In genomic region chr4:87527446-87528240, GRCh38 we compare ENCODE assay signal across 15 cellular contexts. TPM values are rescaled to one million over a fixed set of nuclear protein-coding genes. Genes with fewer than 3 reads are reported as not detected.
DNase-seq lines count a peak whose midpoint lies in the region; ATAC-seq and TF ChIP-seq lines count a peak whose summit lies in the region.
"Had no signal": no experiment of that assay in that cellular context is flagged by ENCODE, and none has a peak within 500 bp of the region (broad histone marks: within the 10 kb centered on the region; RNA-seq: fewer than 3 reads in every experiment).

No MANE protein-coding gene starts in this region.

- H3K4me3 ChIP-seq in fibroblast of the aortic adventitia (ENCODE audit: low read depth, low read length) (no peak overlapping the region), neural progenitor cell (no peak overlapping the region), upper lobe of left lung (peak overlapping the region; percentile 34 to 51 (median 42))

- peaks cover 7% of the 10 kb centered on the region for H3K36me3 Mint-ChIP-seq in neural progenitor cell
- H3K36me3 Mint-ChIP-seq: activated naive CD8-positive, alpha-beta T cell treated with anti-CD3 and anti-CD28 coated beads, Interleukin-2, amount 10 ng/mL, durations not matched to agents 7 days and 5 days had no signal

- no peaks in the 10 kb centered on the region for H3K9me3 ChIP-seq in neural progenitor cell (ENCODE audit: low read depth)
- peaks cover 0 to 5% (median 0%) of the 10 kb centered on the region in 4 donors for H3K9me3 ChIP-seq in upper lobe of left lung

- peaks cover 35% of the 10 kb centered on the region for H3K4me1 ChIP-seq in neural progenitor cell
- H3K4me1 ChIP-seq in upper lobe of left lung, result peaks cover 0 to 35% (median 20%) of the 10 kb centered on the region in 4 donors

- H3K27ac ChIP-seq in neural progenitor cell, result no peak overlapping the region
- H3K27ac ChIP-seq in upper lobe of left lung, result peak overlapping the region; percentile 66 to 86 (median 79)
- H3K27ac ChIP-seq: 22Rv1 had no signal

- no peak for TF ChIP-seq EP300 in upper lobe of left lung (IDR thresholded peaks at IDR 0.05)

- peaks cover 53% of the 10 kb centered on the region for H3K4me1 Mint-ChIP-seq in neural progenitor cell
- H3K4me1 Mint-ChIP-seq: activated naive CD8-positive, alpha-beta T cell treated with anti-CD3 and anti-CD28 coated beads, Interleukin-2, amount 10 ng/mL, durations not matched to agents 7 days and 5 days; naive thymus-derived CD4-positive, alpha-beta T cell had no signal

- DNase-seq in NCI-H1092 treated with DMSO at 0.1 percent for 48 hours (lab: John Stamatoyannopoulos, UW) (peak; percentile 59), NCI-H1092 (lab: John Stamatoyannopoulos, UW) (no peak), fibroblast of the aortic adventitia (ENCODE audit: low read depth) (peak; percentile 59), neural progenitor cell (ENCODE audit: low spot score) (no peak), upper lobe of left lung (no peak), hepatic stellate cell (ENCODE audit: low spot score) (no peak)
- DNase-seq: activated naive CD8-positive, alpha-beta T cell treated with anti-CD3 and anti-CD28 coated beads, Interleukin-2, amount 10 ng/mL, durations not matched to agents 7 days and 5 days; COR-L47; H7; IMR-90; naive thymus-derived CD4-positive, alpha-beta T cell; T1000 had no signal

- ATAC-seq in upper lobe of left lung (ENCODE audit: low FRiP score in 2 of 2), result no peak
- ATAC-seq in GM18861 (IDR thresholded peaks at IDR 0.05; ENCODE audit: unreplicated experiment), result no peak
- ATAC-seq in SK-N-SH treated with all-trans-retinoic acid at 6 μM for 48 hours, result no peak
- ATAC-seq: naive thymus-derived CD4-positive, alpha-beta T cell had no signal

- no peak for TF ChIP-seq CTCF in fibroblast of the aortic adventitia (IDR thresholded peaks at IDR 0.05; ENCODE audit: insufficient read depth, low read length)
- no peak for TF ChIP-seq CTCF in neural progenitor cell (IDR thresholded peaks at IDR 0.05)
- TF ChIP-seq CTCF in upper lobe of left lung (IDR thresholded peaks at IDR 0.05), result no peak

- peaks cover 18% of the 10 kb centered on the region for H3K27me3 ChIP-seq in neural progenitor cell
- H3K27me3 ChIP-seq in upper lobe of left lung, result no peaks in the 10 kb centered on the region

- H3K36me3 ChIP-seq in neural progenitor cell (no peaks in the 10 kb centered on the region), upper lobe of left lung (peaks cover 0 to 6% (median 0%) of the 10 kb centered on the region in 4 donors)

- H3K27ac Mint-ChIP-seq in neural progenitor cell, result no peak overlapping the region
- H3K27ac Mint-ChIP-seq: activated naive CD8-positive, alpha-beta T cell treated with anti-CD3 and anti-CD28 coated beads, Interleukin-2, amount 10 ng/mL, durations not matched to agents 7 days and 5 days; naive thymus-derived CD4-positive, alpha-beta T cell had no signal

- no peak overlapping the region for H2AFZ ChIP-seq in neural progenitor cell (replicated peaks)

- H3K4me3 Mint-ChIP-seq in neural progenitor cell, result peak overlapping the region; percentile 13
- H3K4me3 Mint-ChIP-seq: activated naive CD8-positive, alpha-beta T cell treated with anti-CD3 and anti-CD28 coated beads, Interleukin-2, amount 10 ng/mL, durations not matched to agents 7 days and 5 days; naive thymus-derived CD4-positive, alpha-beta T cell had no signal

- no peak for TF ChIP-seq POLR2A in upper lobe of left lung (IDR thresholded peaks at IDR 0.05)

- H3K9ac ChIP-seq in neural progenitor cell, result no peak overlapping the region

- H4K20me1 ChIP-seq in neural progenitor cell (ENCODE audit: low read depth), result no peaks in the 10 kb centered on the region

- peaks cover 6% of the 10 kb centered on the region for H3K27me3 Mint-ChIP-seq in neural progenitor cell (ENCODE audit: insufficient read depth, low read depth)
- H3K27me3 Mint-ChIP-seq: activated naive CD8-positive, alpha-beta T cell treated with anti-CD3 and anti-CD28 coated beads, Interleukin-2, amount 10 ng/mL, durations not matched to agents 7 days and 5 days had no signal

- 36 to 45% methylated on average over 2 of the region's 2 CpGs for WGBS in upper lobe of left lung, 2 donors

- no peaks in the 10 kb centered on the region for H3K79me2 ChIP-seq in neural progenitor cell (ENCODE audit: low read depth)

- peak overlapping the region; percentile 37 for H3K4me2 ChIP-seq in neural progenitor cell

- peaks cover 16% of the 10 kb centered on the region for H3K9me3 Mint-ChIP-seq in neural progenitor cell

- H3F3A ChIP-seq in neural progenitor cell (ENCODE audit: low read depth), result peaks cover 22% of the 10 kb centered on the region

TF ChIP-seq in SK-N-SH treated with all-trans-retinoic acid at 6 μM for 48 hours, 23 proteins besides CTCF, POLR2A, EP300 and RAD21:
- TF ChIP-seq ZFP30 (CRISPR knock-in tag; IDR thresholded peaks at IDR 0.05), result no peak
- TF ChIP-seq SNAI2 (CRISPR knock-in tag; IDR thresholded peaks at IDR 0.05), result no peak
- TF ChIP-seq PPARA (CRISPR knock-in tag; IDR thresholded peaks at IDR 0.05; ENCODE audit: borderline replicate concordance), result no peak
- TF ChIP-seq ARNTL (CRISPR knock-in tag; IDR thresholded peaks at IDR 0.05; ENCODE audit: borderline replicate concordance, low read depth), result no peak
- no peak for TF ChIP-seq RARB (CRISPR knock-in tag; IDR thresholded peaks at IDR 0.05)

RNA-seq across cellular contexts. Expression of gene SPARCL1, which starts 1.5 kb away (rescaled TPM):
- total RNA-seq in fibroblast of the aortic adventitia (ENCODE audit: low replicate concordance), result not detected in 2 replicates
- total RNA-seq in neural progenitor cell (ENCODE audit: low replicate concordance), result 0.43 TPM in 1 of 2 replicates, not detected in the other
- total RNA-seq in upper lobe of left lung, result 100 to 1,000 TPM; 145 to 406 (median 343) TPM
- total RNA-seq: activated naive CD8-positive, alpha-beta T cell treated with anti-CD3 and anti-CD28 coated beads, Interleukin-2, amount 10 ng/mL, durations not matched to agents 7 days and 5 days; IMR-90; naive thymus-derived CD4-positive, alpha-beta T cell had no signal

Comparison
In these comparisons a context has a peak if more than half of its experiments do, and no peak if none do; other contexts are left out.
1. DNase-seq: peak in NCI-H1092 treated with DMSO at 0.1 percent for 48 hours (single experiment) and fibroblast of the aortic adventitia (single experiment); none in NCI-H1092 (single experiment), neural progenitor cell (single experiment), upper lobe of left lung (0 of 2) and hepatic stellate cell (single experiment).
2. H3K4me3 ChIP-seq: peak in upper lobe of left lung (4 of 4); none in fibroblast of the aortic adventitia (single experiment) and neural progenitor cell (single experiment).
3. RNA of gene SPARCL1, which starts 1.5 kb away (total RNA-seq): 145 to 406 TPM in upper lobe of left lung; not detected in fibroblast of the aortic adventitia and 0.43 TPM in neural progenitor cell; every median in the first group is over 100 times any median in the second.